ENCODE assay signal across 6 cellular contexts in the genomic region with DNA sequence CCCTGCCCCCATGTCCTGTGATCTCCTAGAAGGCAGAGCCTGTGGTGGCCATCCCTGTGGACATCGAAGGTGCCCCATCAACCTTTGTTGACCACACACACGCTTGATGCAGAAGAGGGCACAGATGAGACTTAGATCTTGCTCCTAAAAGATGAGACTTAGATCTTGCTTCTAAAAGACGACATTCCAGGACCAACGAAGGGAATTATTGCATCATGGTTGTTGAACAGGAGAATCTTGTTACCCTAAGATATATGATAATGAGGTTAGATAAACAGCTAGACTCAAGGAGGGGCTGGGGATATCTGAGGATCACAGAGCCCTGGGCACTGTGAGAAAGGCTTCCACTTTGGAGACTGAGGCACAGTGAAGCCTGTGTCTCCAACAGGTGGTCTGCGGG.
"Had no signal": no experiment of that assay in that cellular context is flagged by ENCODE, and none has a peak within 500 bp of the region (broad histone marks: within the 10 kb centered on the region; RNA-seq: fewer than 3 reads in every experiment).

No MANE protein-coding gene starts in this region.

- FAIRE-seq: HTR-8/SVneo, K562 had no signal

- ATAC-seq: K562 had no signal

- H3K27ac ChIP-seq: HL-60, KMS-11 had no signal

- H3K4me3 ChIP-seq: K562 had no signal

- H3K4me2 ChIP-seq: KMS-11 had no signal

- H3K9ac ChIP-seq: KMS-11 had no signal

- DNase-seq: KBM-7, KG1 had no signal
